Comparison of ENCODE assay signal across 8 cellular contexts in genomic region chr5:83711982-83712601, GRCh38. TPM values are rescaled to one million over a fixed set of nuclear protein-coding genes. Genes with fewer than 3 reads are reported as not detected.
A peak's percentile ranks its signal among the peaks of the same experiment; 100 is the strongest.
DNase-seq lines count a peak whose midpoint lies in the region; FAIRE-seq and TF ChIP-seq lines count a peak whose summit lies in the region.

No MANE protein-coding gene starts in this region.

- peak in 2 of 3 experiments; percentile 35 to 60 for TF ChIP-seq CTCF in keratinocyte (optimal IDR thresholded peaks at IDR 0.05 in 1 of 3, IDR thresholded peaks at IDR 0.05 in 1 of 3, conservative IDR thresholded peaks at IDR 0.05 in 1 of 3; ENCODE audit: extremely low read depth in 1 of 3, insufficient read depth in 2 of 3, low read length in 3 of 3)
- peak; percentile 45 to 50 (median 46) for TF ChIP-seq CTCF in vagina (IDR thresholded peaks at IDR 0.05)

- H2AFZ ChIP-seq in GM23248: no peak overlapping the region
- no peak overlapping the region for H2AFZ ChIP-seq in keratinocyte (ENCODE audit: control insufficient read depth, low read length)

- H3K9ac ChIP-seq in GM23248: no peak overlapping the region
- no peak overlapping the region for H3K9ac ChIP-seq in adipocyte (ENCODE audit: low read length)
- no peak overlapping the region for H3K9ac ChIP-seq in keratinocyte (ENCODE audit: control insufficient read depth, extremely low read depth, insufficient read depth, low read length)

- peak; percentile 26 for FAIRE-seq in keratinocyte (lab: Jason Lieb, UNC)

- H3K4me2 ChIP-seq in GM23248 (ENCODE audit: unreplicated experiment) (no peak overlapping the region), keratinocyte (ENCODE audit: control insufficient read depth, extremely low read depth, insufficient read depth, low read depth, low read length) (no peak overlapping the region)

- H3F3A ChIP-seq in GM23248 (ENCODE audit: insufficient read depth): no peaks in the 10 kb centered on the region

- H3K9me1 ChIP-seq in keratinocyte (ENCODE audit: control insufficient read depth, extremely low read depth, insufficient read depth, low read length): no peaks in the 10 kb centered on the region

- no peaks in the 10 kb centered on the region for H3K9me2 ChIP-seq in GM23248 (ENCODE audit: insufficient read depth)

- peak; percentile 14 for DNase-seq in stimulated activated CD4-positive, alpha-beta T cell treated with anti-CD3 and anti-CD28 coated beads, Interleukin-15, amount 100 ng/mL, for 24 hours
- DNase-seq in stimulated activated CD4-positive, alpha-beta T cell treated with anti-CD3 and anti-CD28 coated beads, Interleukin-4, amount 100 ng/mL, for 1 hour: no peak
- peak; percentile 45 for DNase-seq in GM23248
- peak; percentile 54 for DNase-seq in LoVo (ENCODE audit: low spot score)
- peak; percentile 81 for DNase-seq in adipocyte (ENCODE audit: low read depth)
- DNase-seq in keratinocyte (ENCODE audit: low read depth, low spot score): no peak
- DNase-seq in vagina (ENCODE audit: extremely low spot score in 2 of 2): no peak
- DNase-seq in mesenteric fat pad (ENCODE audit: low spot score): no peak

- TF ChIP-seq POLR2A in vagina (IDR thresholded peaks at IDR 0.05): no peak

- H3K27me3 ChIP-seq in GM23248 (replicated peaks; ENCODE audit: insufficient read depth) (peaks cover 3% of the 10 kb centered on the region; the same call in 1 of the 2 replicates), adipocyte (replicated peaks; ENCODE audit: control insufficient read depth, insufficient read depth, low read length) (peaks cover 4% of the 10 kb centered on the region), keratinocyte (ENCODE audit: control insufficient read depth, extremely low read depth, insufficient read depth, low read length) (peaks cover 6% of the 10 kb centered on the region), vagina (no peaks in the 10 kb centered on the region)

- H3K4me1 ChIP-seq in GM23248 (ENCODE audit: insufficient read depth) (peaks cover 6% of the 10 kb centered on the region; the same call in 1 of the 2 replicates), adipocyte (ENCODE audit: control insufficient read depth, insufficient read depth, low read length) (peaks cover 16% of the 10 kb centered on the region), keratinocyte (ENCODE audit: control insufficient read depth, extremely low read depth, insufficient read depth, low read length) (no peaks in the 10 kb centered on the region), vagina (no peaks in the 10 kb centered on the region)

- H3K36me3 ChIP-seq in GM23248 (ENCODE audit: low read depth) (no peaks in the 10 kb centered on the region), adipocyte (ENCODE audit: control insufficient read depth, insufficient read depth, low read length, severe bottlenecking) (no peaks in the 10 kb centered on the region), keratinocyte (ENCODE audit: control insufficient read depth in 2 of 2, extremely low read depth in 1 of 2, insufficient read depth in 2 of 2, low read length in 2 of 2) (no peaks in the 10 kb centered on the region), vagina (no peaks in the 10 kb centered on the region)

- in situ Hi-C loops in GM23248 (cut with MboI): loop anchor here (25.0 kb wide), 1 partner anchor 750 kb away; no protein-coding TSS in a partner anchor

- H3K27ac ChIP-seq in GM23248 (no peak overlapping the region), keratinocyte (ENCODE audit: control insufficient read depth, insufficient read depth, low read length) (no peak overlapping the region), vagina (no peak overlapping the region)

- no peaks in the 10 kb centered on the region for H3K9me3 ChIP-seq in GM23248 (ENCODE audit: low read depth)
- H3K9me3 ChIP-seq in adipocyte (ENCODE audit: control insufficient read depth, low read length): peaks cover 3% of the 10 kb centered on the region
- H3K9me3 ChIP-seq in keratinocyte (ENCODE audit: control insufficient read depth, low read depth, low read length): no peaks in the 10 kb centered on the region
- H3K9me3 ChIP-seq in vagina: no peaks in the 10 kb centered on the region

- H3K79me2 ChIP-seq in GM23248 (ENCODE audit: insufficient read depth) (no peaks in the 10 kb centered on the region), keratinocyte (ENCODE audit: control insufficient read depth, insufficient read depth, low read length) (no peaks in the 10 kb centered on the region)

- dilution Hi-C loops in keratinocyte (cut with MboI; ENCODE audit: extremely low pct_ligation_motif_present, low sequenced_read_pairs): no loop called here

- no peaks in the 10 kb centered on the region for H4K20me1 ChIP-seq in GM23248 (ENCODE audit: insufficient read depth)
- H4K20me1 ChIP-seq in keratinocyte (ENCODE audit: control insufficient read depth, extremely low read depth, insufficient read depth, low read length): no peaks in the 10 kb centered on the region

- 46 to 47% methylated on average over 2 of the region's 2 CpGs for WGBS in GM23248 (ENCODE audit: low coverage in 1 of 2, low lambda C conversion rate in 2 of 2, missing lambda C conversion rate in 2 of 2), 2 experiments

- H3K4me3 ChIP-seq in GM23248: no peak overlapping the region
- no peak overlapping the region for H3K4me3 ChIP-seq in adipocyte (ENCODE audit: low read length)
- no peak overlapping the region for H3K4me3 ChIP-seq in keratinocyte (ENCODE audit: control insufficient read depth in 2 of 3, extremely low read depth in 1 of 3, insufficient read depth in 2 of 3, low read depth in 1 of 3, low read length in 3 of 3)
- no peak overlapping the region for H3K4me3 ChIP-seq in vagina

- intact Hi-C loops in vagina (cut with DNase I): no loop called here

RNA-seq across cellular contexts. Expression of gene HAPLN1, which starts 8.6 kb away (rescaled TPM):
- 49.7 and 69.6 TPM in 2 replicates for total RNA-seq in GM23248 (2014; rRNA removed; shearing (Covaris generic))
- polyA plus RNA-seq in GM23248 (2016; fragmentation: Nextera tagmentation; extraction: Ambion mirVana) (77.6 and 78.4 TPM in 2 replicates), keratinocyte (not detected in 3 replicates)
- polyA plus RNA-seq in keratinocyte (2011; ENCODE audit: low read depth): not detected
- polyA plus RNA-seq in keratinocyte (2011; cell fraction: cytosol; rRNA removed): not detected in 2 replicates
- polyA plus RNA-seq in keratinocyte (2011; cell fraction: nucleus; rRNA removed): not detected in 2 replicates
- polyA plus RNA-seq in keratinocyte (2012; ENCODE audit: low replicate concordance): not detected in 2 replicates
- not detected in 3 replicates for polyA minus RNA-seq in keratinocyte
- not detected for polyA minus RNA-seq in keratinocyte (2011; cell fraction: cytosol; rRNA and poly(A)+ RNA removed)
- not detected in 2 replicates for polyA minus RNA-seq in keratinocyte (2011; cell fraction: nucleus; rRNA and poly(A)+ RNA removed)
- total RNA-seq in vagina (not detected), mesenteric fat pad (not detected)

Comparison
In these comparisons a context has a peak if more than half of its experiments do, and no peak if none do; other contexts are left out.
1. DNase-seq: peak in stimulated activated CD4-positive, alpha-beta T cell treated with anti-CD3 and anti-CD28 coated beads, Interleukin-15, amount 100 ng/mL, for 24 hours (single experiment), GM23248 (single experiment), LoVo (single experiment) and adipocyte (single experiment); none in stimulated activated CD4-positive, alpha-beta T cell treated with anti-CD3 and anti-CD28 coated beads, Interleukin-4, amount 100 ng/mL, for 1 hour (single experiment), keratinocyte (single experiment), vagina (0 of 2) and mesenteric fat pad (single experiment).
2. RNA of gene HAPLN1, which starts 8.6 kb away (total RNA-seq): 49.7 to 69.6 TPM in GM23248; not detected in mesenteric fat pad (single experiment) and not detected in vagina (single experiment); every median in the first group is over 10 times any median in the second.